8 cellular contexts compared by ENCODE assay signal in genomic region chr6:63272397-63272796, GRCh38. TPM values are rescaled to one million over a fixed set of nuclear protein-coding genes. Genes with fewer than 3 reads are reported as not detected.
A peak's percentile ranks its signal among the peaks of the same experiment; 100 is the strongest.
DNase-seq lines count a peak whose midpoint lies in the region; ATAC-seq and TF ChIP-seq lines count a peak whose summit lies in the region.

No MANE protein-coding gene starts in this region.

- H3K36me3 ChIP-seq in ovary = no peaks in the 10 kb centered on the region

- 0 to 4% (median 2%) methylated on average over 1 of the region's 1 CpG for WGBS in ovary, 3 donors

- peak; percentile 64 to 76 for DNase-seq in AML-193 (lab: John Stamatoyannopoulos, UW)
- peak; percentile 51 for DNase-seq in HuH-7 (ENCODE audit: low spot score)
- DNase-seq in SK-N-DZ (ENCODE audit: low spot score) = peak; percentile 17
- DNase-seq in iPS-NIHi11 (ENCODE audit: low spot score) = peak; percentile 18
- DNase-seq in 8988T = no peak
- DNase-seq in ovary = no peak
- no peak for DNase-seq in effector memory CD8-positive, alpha-beta T cell

- H3K9me3 ChIP-seq in ovary = no peaks in the 10 kb centered on the region

- TF ChIP-seq POLR2A in ovary (IDR thresholded peaks at IDR 0.05) = no peak

- no peak for ATAC-seq in GM18873 (IDR thresholded peaks at IDR 0.05; ENCODE audit: low FRiP score, unreplicated experiment)
- ATAC-seq in effector memory CD8-positive, alpha-beta T cell (replicated peaks) = no peak

- no peak overlapping the region for H3K27ac ChIP-seq in ovary

- no peaks in the 10 kb centered on the region for H3K27me3 ChIP-seq in ovary

- TF ChIP-seq EP300 in ovary (IDR thresholded peaks at IDR 0.05) = no peak

- H3K4me1 ChIP-seq in ovary (ENCODE audit: insufficient read depth) = no peaks in the 10 kb centered on the region

- intact Hi-C loops in ovary (cut with DNase I) = no loop called here

- no peak for TF ChIP-seq CTCF in ovary (IDR thresholded peaks at IDR 0.05)

- no peaks in the 10 kb centered on the region for H3K36me3 Mint-ChIP-seq in effector memory CD8-positive, alpha-beta T cell (ENCODE audit: insufficient read depth)

- H3K9me3 Mint-ChIP-seq in effector memory CD8-positive, alpha-beta T cell = peaks cover 6 to 15% of the 10 kb centered on the region in 2 donors

- H3K4me1 Mint-ChIP-seq in effector memory CD8-positive, alpha-beta T cell (ENCODE audit: low read depth in 2 of 2) = no peaks in the 10 kb centered on the region

- H3K4me3 ChIP-seq in ovary = no peak overlapping the region

- no peaks in the 10 kb centered on the region for H3K27me3 Mint-ChIP-seq in effector memory CD8-positive, alpha-beta T cell

- H3K27ac Mint-ChIP-seq in effector memory CD8-positive, alpha-beta T cell = no peak overlapping the region

- no peak overlapping the region for H3K4me3 Mint-ChIP-seq in effector memory CD8-positive, alpha-beta T cell

RNA-seq across cellular contexts. Expression of gene LGSN, which starts 47.4 kb away (rescaled TPM):
- polyA plus RNA-seq in SK-N-DZ (2014; cell fraction: cytosol; rRNA removed) = 0.08 TPM in 1 of 2 replicates, not detected in the other
- polyA plus RNA-seq in SK-N-DZ (2014; cell fraction: nucleus; rRNA removed) = not detected in 2 replicates
- under 1 TPM in 1 of 7 donors, not detected in 6; 0.08 TPM for total RNA-seq in ovary
- polyA plus RNA-seq in ovary = not detected

Comparison
In these comparisons a context has a peak if more than half of its experiments do, and no peak if none do; other contexts are left out.
1. DNase-seq: peak in AML-193 (2 of 2), HuH-7 (single experiment), SK-N-DZ (single experiment) and iPS-NIHi11 (single experiment); none in 8988T (single experiment), ovary (0 of 5) and effector memory CD8-positive, alpha-beta T cell (0 of 3).